In genomic region chr22:20110359-20110985, GRCh38 we compare ENCODE assay signal across 15 cellular contexts. TPM values are rescaled to one million over a fixed set of nuclear protein-coding genes. Genes with fewer than 3 reads are reported as not detected.
DNase-seq lines count a peak whose midpoint lies in the region; ATAC-seq, FAIRE-seq and TF ChIP-seq lines count a peak whose summit lies in the region.
"Had no signal": no experiment of that assay in that cellular context is flagged by ENCODE, and none has a peak within 500 bp of the region (broad histone marks: within the 10 kb centered on the region; RNA-seq: fewer than 3 reads in every experiment).

No MANE protein-coding gene starts in this region.

- H3K9me3 ChIP-seq in cardiac muscle cell (ENCODE audit: low read depth) (no peaks in the 10 kb centered on the region), endodermal cell (ENCODE audit: control insufficient read depth, low read length) (no peaks in the 10 kb centered on the region)
- H3K9me3 ChIP-seq: BE2C, body of pancreas had no signal

- no peak for FAIRE-seq in GM19239 (lab: Jason Lieb, UNC)

- H3K9me3 Mint-ChIP-seq in endodermal cell: no peaks in the 10 kb centered on the region
- no peaks in the 10 kb centered on the region for H3K9me3 Mint-ChIP-seq in stimulated activated naive CD8-positive, alpha-beta T cell treated with anti-CD3 and anti-CD28 coated beads, Interleukin-15, amount 100 ng/mL, for 72 hours
- H3K9me3 Mint-ChIP-seq: activated T-cell treated with anti-CD3 and anti-CD28 coated beads, Interleukin-2, amount 50 U/mL, for 4 hours had no signal

- in situ Hi-C loops in G401 (cut with HindIII; ENCODE audit: low sequenced_read_pairs): no loop called here

- H3K9ac ChIP-seq in endodermal cell (ENCODE audit: extremely low read depth, low read length, poor library complexity, severe bottlenecking): no peak overlapping the region

- intact Hi-C loops in left cardiac atrium (cut with DNase I): loop anchor here in 1 of 2 donors (10.0 kb wide), 2 partner anchors 76 to 136 kb away; no protein-coding TSS in a partner anchor

- H3K27me3 ChIP-seq in cardiac muscle cell (no peaks in the 10 kb centered on the region), endodermal cell (ENCODE audit: control insufficient read depth, insufficient read depth, low read length, poor library complexity, severe bottlenecking) (no peaks in the 10 kb centered on the region)
- H3K27me3 ChIP-seq: BE2C, body of pancreas, foreskin keratinocyte had no signal

- H3K27ac ChIP-seq in cardiac muscle cell (peak overlapping the region; percentile 78), endodermal cell (ENCODE audit: low read depth, low read length) (peak overlapping the region; percentile 49)
- H3K27ac ChIP-seq: foreskin keratinocyte had no signal

- H3K4me1 ChIP-seq in cardiac muscle cell (ENCODE audit: low read depth) (no peaks in the 10 kb centered on the region), endodermal cell (ENCODE audit: control insufficient read depth, insufficient read depth, low read length) (no peaks in the 10 kb centered on the region)
- H3K4me1 ChIP-seq: BE2C, foreskin keratinocyte had no signal

- H3K4me1 Mint-ChIP-seq in endodermal cell: no peaks in the 10 kb centered on the region
- peaks cover 80% of the 10 kb centered on the region for H3K4me1 Mint-ChIP-seq in stimulated activated naive CD8-positive, alpha-beta T cell treated with anti-CD3 and anti-CD28 coated beads, Interleukin-15, amount 100 ng/mL, for 72 hours

- ATAC-seq in left cardiac atrium: no peak
- ATAC-seq in stimulated activated naive CD8-positive, alpha-beta T cell treated with anti-CD3 and anti-CD28 coated beads, Interleukin-15, amount 100 ng/mL, for 72 hours: no peak
- ATAC-seq: body of pancreas had no signal

- no peaks in the 10 kb centered on the region for H3K27me3 Mint-ChIP-seq in endodermal cell (ENCODE audit: insufficient read depth)
- no peaks in the 10 kb centered on the region for H3K27me3 Mint-ChIP-seq in stimulated activated naive CD8-positive, alpha-beta T cell treated with anti-CD3 and anti-CD28 coated beads, Interleukin-15, amount 100 ng/mL, for 72 hours

- peak overlapping the region; percentile 55 for H3K27ac Mint-ChIP-seq in endodermal cell
- H3K27ac Mint-ChIP-seq in stimulated activated naive CD8-positive, alpha-beta T cell treated with anti-CD3 and anti-CD28 coated beads, Interleukin-15, amount 100 ng/mL, for 72 hours: peak overlapping the region; percentile 37 to 96

- peaks cover 45% of the 10 kb centered on the region for H3K36me3 Mint-ChIP-seq in endodermal cell (ENCODE audit: low read depth)

- 94 to 95% methylated on average over 8 to 9 of the region's 9 CpGs for WGBS in endodermal cell (ENCODE audit: insufficient coverage in 1 of 2, insufficient read length in 1 of 2), 2 experiments

- DNase-seq in cardiac muscle cell (ENCODE audit: low read depth in 1 of 2, low spot score in 1 of 2) (no peak), left cardiac atrium (no peak), endodermal cell (no peak), G401 (ENCODE audit: low spot score) (no peak), NCI-H82 treated with DMSO at 0.1 percent for 48 hours (lab: John Stamatoyannopoulos, UW; ENCODE audit: unreplicated experiment) (no peak), GM19239 (ENCODE audit: insufficient read length, low spot score) (no peak)
- no peak for DNase-seq in stimulated activated naive CD8-positive, alpha-beta T cell treated with anti-CD3 and anti-CD28 coated beads, Interleukin-15, amount 100 ng/mL, for 72 hours
- DNase-seq: activated T-cell treated with anti-CD3 and anti-CD28 coated beads, Interleukin-2, amount 50 U/mL, for 4 hours; body of pancreas; effector CD8-positive, alpha-beta T cell; foreskin keratinocyte; NCI-H510A treated with DMSO at 0.1 percent for 48 hours; stimulated activated CD4-positive, alpha-beta T cell treated with anti-CD3 and anti-CD28 coated beads, Interleukin-4, amount 100 ng/mL, for 4 hours had no signal

- no peak overlapping the region for H3K4me3 Mint-ChIP-seq in endodermal cell
- H3K4me3 Mint-ChIP-seq in stimulated activated naive CD8-positive, alpha-beta T cell treated with anti-CD3 and anti-CD28 coated beads, Interleukin-15, amount 100 ng/mL, for 72 hours: no peak overlapping the region
- H3K4me3 Mint-ChIP-seq: activated T-cell treated with anti-CD3 and anti-CD28 coated beads, Interleukin-2, amount 50 U/mL, for 4 hours had no signal

- H3K36me3 ChIP-seq in cardiac muscle cell: peaks cover 36% of the 10 kb centered on the region
- H3K36me3 ChIP-seq in endodermal cell (ENCODE audit: control insufficient read depth, insufficient read depth, low read length): peaks cover 69% of the 10 kb centered on the region

- H3K4me3 ChIP-seq in cardiac muscle cell: no peak overlapping the region
- no peak overlapping the region for H3K4me3 ChIP-seq in endodermal cell (ENCODE audit: low read length)
- H3K4me3 ChIP-seq: body of pancreas had no signal

- TF ChIP-seq CTCF in cardiac muscle cell (IDR thresholded peaks at IDR 0.05; ENCODE audit: low read depth, low read length): no peak
- no peak for TF ChIP-seq CTCF in endodermal cell (conservative IDR thresholded peaks at IDR 0.05)

TF ChIP-seq in PFSK-1, 5 proteins besides CTCF, POLR2A, EP300 and RAD21:
- no peak for TF ChIP-seq FOXP2 (optimal IDR thresholded peaks at IDR 0.05; ENCODE audit: borderline replicate concordance, extremely low read depth, extremely low read length, insufficient read depth)
- 0 out of 2 replicates have a peak, but pooled peaks have one; percentile 42 for TF ChIP-seq POLR2AphosphoS5 (IDR thresholded peaks at IDR 0.05; ENCODE audit: low read depth, low read length)

RNA-seq across cellular contexts. Expression of gene RANBP1, which starts 5.4 kb away (rescaled TPM):
- total RNA-seq in cardiac muscle cell (252 and 373 TPM in 2 replicates), left cardiac atrium (10 to 100 TPM; 38.3 to 50.4 TPM), endodermal cell (100 to 1,000 TPM; 320 to 415 TPM)
- polyA plus RNA-seq in cardiac muscle cell: 222 and 271 TPM in 2 replicates
- 323 TPM for polyA plus RNA-seq in PFSK-1 (2012; ENCODE audit: insufficient read length, low read depth)
- polyA plus RNA-seq in endodermal cell (2013, experiment 1 of 2): 514 TPM
- 506 TPM for polyA plus RNA-seq in endodermal cell (2013, experiment 2 of 2)
- total RNA-seq in G401 (2014; rRNA removed; shearing (Covaris generic)): 883 and 1,003 TPM in 2 replicates

RNA-seq across cellular contexts. Expression of gene TRMT2A, which starts 6.6 kb away (rescaled TPM):
- 55.7 and 71.9 TPM in 2 replicates for total RNA-seq in cardiac muscle cell
- 76.5 and 77.7 TPM in 2 replicates for polyA plus RNA-seq in cardiac muscle cell
- 10 to 100 TPM; 26.7 to 29.3 TPM for total RNA-seq in left cardiac atrium
- 132 TPM for polyA plus RNA-seq in PFSK-1 (2012; ENCODE audit: insufficient read length, low read depth)
- total RNA-seq in endodermal cell: 10 to 100 TPM; 45.6 to 55.2 TPM
- 44.3 TPM for polyA plus RNA-seq in endodermal cell (2013, experiment 1 of 2)
- 33.8 TPM for polyA plus RNA-seq in endodermal cell (2013, experiment 2 of 2)
- total RNA-seq in G401 (2014; rRNA removed; shearing (Covaris generic)): 22.4 and 55.8 TPM in 2 replicates

RNA-seq across cellular contexts. Expression of gene ZDHHC8, which starts 21.1 kb away (rescaled TPM):
- total RNA-seq in cardiac muscle cell: 30.3 and 35.8 TPM in 2 replicates
- 43.8 and 53.4 TPM in 2 replicates for polyA plus RNA-seq in cardiac muscle cell
- 10 to 100 TPM; 48.3 to 48.9 TPM for total RNA-seq in left cardiac atrium
- 55.3 TPM for polyA plus RNA-seq in PFSK-1 (2012; ENCODE audit: insufficient read length, low read depth)
- total RNA-seq in endodermal cell: 10 to 100 TPM; 82.2 to 82.3 TPM
- polyA plus RNA-seq in endodermal cell (2013, experiment 1 of 2): 70.4 TPM
- 56.8 TPM for polyA plus RNA-seq in endodermal cell (2013, experiment 2 of 2)
- total RNA-seq in G401 (2014; rRNA removed; shearing (Covaris generic)): 5.1 and 7.8 TPM in 2 replicates

RNA-seq across cellular contexts. Expression of gene DGCR8, which starts 30.4 kb away (rescaled TPM):
- total RNA-seq in cardiac muscle cell (23.8 and 34.2 TPM in 2 replicates), left cardiac atrium (10 to 100 TPM; 13.3 to 19.9 TPM), endodermal cell (10 to 100 TPM; 61.3 to 76.1 TPM)
- polyA plus RNA-seq in cardiac muscle cell: 8.1 and 15.1 TPM in 2 replicates
- 21.0 TPM for polyA plus RNA-seq in PFSK-1 (2012; ENCODE audit: insufficient read length, low read depth)
- polyA plus RNA-seq in endodermal cell (2013, experiment 1 of 2): 43.6 TPM
- polyA plus RNA-seq in endodermal cell (2013, experiment 2 of 2): 34.4 TPM
- 21.5 and 22.0 TPM in 2 replicates for total RNA-seq in G401 (2014; rRNA removed; shearing (Covaris generic))

RNA-seq across cellular contexts. Expression of gene CCDC188, which starts 40.4 kb away (rescaled TPM):
- total RNA-seq in cardiac muscle cell: not detected in 2 replicates
- not detected in 2 replicates for polyA plus RNA-seq in cardiac muscle cell
- under 1 TPM; 0.44 to 0.62 TPM for total RNA-seq in left cardiac atrium
- polyA plus RNA-seq in PFSK-1 (2012; ENCODE audit: insufficient read length, low read depth): 10.3 TPM
- not detected for total RNA-seq in endodermal cell
- 2.2 TPM for polyA plus RNA-seq in endodermal cell (2013, experiment 1 of 2)
- 0.87 TPM for polyA plus RNA-seq in endodermal cell (2013, experiment 2 of 2)
- total RNA-seq in G401 (2014; rRNA removed; shearing (Covaris generic)): not detected in 2 replicates
- total RNA-seq: activated T-cell treated with anti-CD3 and anti-CD28 coated beads, Interleukin-2, amount 50 U/mL, for 4 hours; body of pancreas; foreskin keratinocyte had no signal
- polyA plus RNA-seq: foreskin keratinocyte had no signal
